ENCODE assay signal across 8 cellular contexts in genomic region chr17:40399185-40399584, GRCh38.
DNase-seq lines count a peak whose midpoint lies in the region; ATAC-seq, FAIRE-seq and TF ChIP-seq lines count a peak whose summit lies in the region.

No MANE protein-coding gene starts in this region.

- H3K4me3 ChIP-seq in brain microvascular endothelial cell (ENCODE audit: low read depth, low read length): no peak overlapping the region

- no peak for FAIRE-seq in urothelium cell line (lab: Jason Lieb, UNC)

- H3K27me3 ChIP-seq in brain microvascular endothelial cell (replicated peaks): no peaks in the 10 kb centered on the region

- peak; percentile 78 for DNase-seq in ACHN
- peak; percentile 60 for DNase-seq in GM03348 (ENCODE audit: low spot score)
- peak; percentile 33 to 63 for DNase-seq in NCI-H446 (lab: John Stamatoyannopoulos, UW)
- peak; percentile 12 for DNase-seq in brain microvascular endothelial cell
- DNase-seq in kidney tubule cell (ENCODE audit: low spot score): peak; percentile 47
- peak; percentile 35 for DNase-seq in urothelium cell line (ENCODE audit: low spot score)
- DNase-seq in HuH-7 (ENCODE audit: low spot score): no peak

- H3K27ac ChIP-seq in brain microvascular endothelial cell: no peak overlapping the region

- in situ Hi-C loops in ACHN (cut with HindIII; ENCODE audit: low pct_ligation_motif_present, low pct_unique_long_range_greater_than_20kb, low sequenced_read_pairs) (no loop called here), brain microvascular endothelial cell (cut with HindIII; ENCODE audit: low pct_ligation_motif_present, low sequenced_read_pairs) (no loop called here)

- TF ChIP-seq CTCF in brain microvascular endothelial cell (IDR thresholded peaks at IDR 0.05; ENCODE audit: low read depth, low read length, missing control alignments): peak; percentile 43

- no peak for ATAC-seq in HG03196 (IDR thresholded peaks at IDR 0.05; ENCODE audit: unreplicated experiment)

- H3K36me3 ChIP-seq in brain microvascular endothelial cell (replicated peaks): peaks cover 10% of the 10 kb centered on the region
